In the genomic region with DNA sequence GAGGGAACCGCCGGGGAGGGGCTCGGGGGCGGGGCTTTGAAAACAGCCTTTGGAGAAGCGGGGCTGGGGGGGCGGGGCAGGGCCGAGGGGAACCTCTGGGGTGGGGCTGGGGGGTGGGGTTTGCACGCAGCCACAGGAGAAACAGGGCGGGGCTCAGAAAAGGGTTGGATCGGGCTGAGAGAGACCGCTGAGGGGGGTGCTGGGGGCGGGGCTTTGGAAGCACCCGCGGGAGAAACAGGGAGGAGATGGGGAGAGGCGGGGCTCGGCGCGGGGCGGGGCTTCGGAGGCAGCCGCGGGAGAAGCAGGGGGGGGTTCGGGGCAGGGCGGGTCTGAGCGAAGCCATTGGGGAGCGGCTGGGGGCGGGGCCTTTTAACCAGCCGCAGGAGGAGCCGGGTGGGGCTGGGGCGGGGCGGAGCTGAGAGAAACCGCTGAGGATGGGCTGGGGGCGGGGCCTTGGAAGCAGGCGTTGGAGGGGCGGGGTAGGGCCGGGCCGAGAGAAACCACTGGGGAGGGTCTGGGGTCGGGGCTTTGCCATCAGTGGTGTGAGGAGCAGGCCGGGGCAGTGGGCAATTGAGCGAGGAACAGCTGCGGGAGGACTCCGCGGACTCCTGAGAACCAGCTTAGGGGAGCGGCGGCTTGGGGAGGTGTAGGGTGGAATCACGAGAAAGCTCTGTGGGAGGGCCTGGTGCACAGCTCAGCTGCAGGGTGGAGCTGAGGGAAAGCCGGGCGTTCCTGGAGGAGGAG, we compare ENCODE assay signal across 8 cellular contexts. TPM values are rescaled to one million over a fixed set of nuclear protein-coding genes. Genes with fewer than 3 reads are reported as not detected.
A peak's percentile ranks its signal among the peaks of the same experiment; 100 is the strongest.
DNase-seq lines count a peak whose midpoint lies in the region; ATAC-seq and TF ChIP-seq lines count a peak whose summit lies in the region.

No MANE protein-coding gene starts in this region.

- H3K4me1 Mint-ChIP-seq in progenitor cell of endocrine pancreas (ENCODE audit: low read depth) (peaks cover 1% of the 10 kb centered on the region), type B pancreatic cell (ENCODE audit: unreplicated experiment) (no peaks in the 10 kb centered on the region)

- peak overlapping the region; percentile 84 for H3K4me3 ChIP-seq in left ventricle myocardium inferior

- H3K36me3 ChIP-seq in left ventricle myocardium inferior, result no peaks in the 10 kb centered on the region

- TF ChIP-seq CTCF in left ventricle myocardium inferior (IDR thresholded peaks at IDR 0.05; ENCODE audit: borderline replicate concordance) (no peak), progenitor cell of endocrine pancreas (IDR thresholded peaks at IDR 0.05; ENCODE audit: unreplicated experiment) (no peak), type B pancreatic cell (conservative IDR thresholded peaks at IDR 0.05) (no peak)

- no peaks in the 10 kb centered on the region for H3K27me3 Mint-ChIP-seq in progenitor cell of endocrine pancreas
- H3K27me3 Mint-ChIP-seq in type B pancreatic cell, result no peaks in the 10 kb centered on the region

- no peaks in the 10 kb centered on the region for H3K27me3 ChIP-seq in left ventricle myocardium inferior (ENCODE audit: low read depth)

- intact Hi-C loops in left ventricle myocardium inferior (cut with micrococcal nuclease), result no loop called here

- H3K27ac Mint-ChIP-seq in progenitor cell of endocrine pancreas (peak overlapping the region; percentile 96), type B pancreatic cell (peak overlapping the region; percentile 98)

- H3K9me3 ChIP-seq in left ventricle myocardium inferior (replicated peaks), result no peaks in the 10 kb centered on the region

- peaks cover 10% of the 10 kb centered on the region for H3K4me1 ChIP-seq in left ventricle myocardium inferior

- peak; percentile 7 for ATAC-seq in HG02610 (IDR thresholded peaks at IDR 0.05; ENCODE audit: unreplicated experiment)

- peak overlapping the region; percentile 95 for H3K27ac ChIP-seq in left ventricle myocardium inferior (replicated peaks)

- DNase-seq in DMS53 treated with DMSO at 0.1 percent for 48 hours (lab: John Stamatoyannopoulos, UW; ENCODE audit: unreplicated experiment) (peak; percentile 59), NCI-H1436 treated with DMSO at 0.1 percent for 48 hours (lab: John Stamatoyannopoulos, UW) (peak; percentile 47), T-helper 1 cell (peak; percentile 82 to 93 (median 86)), amniotic epithelial cell (ENCODE audit: low read depth) (peak; percentile 85), left ventricle myocardium inferior (peak; percentile 94), progenitor cell of endocrine pancreas (ENCODE audit: low spot score, unreplicated experiment) (peak; percentile 80), type B pancreatic cell (ENCODE audit: extremely low spot score, unreplicated experiment) (peak; percentile 91)

- H3K36me3 Mint-ChIP-seq in progenitor cell of endocrine pancreas (ENCODE audit: insufficient read depth) (peaks cover under 1% of the 10 kb centered on the region), type B pancreatic cell (no peaks in the 10 kb centered on the region)

- no peaks in the 10 kb centered on the region for H3K9me3 Mint-ChIP-seq in progenitor cell of endocrine pancreas (ENCODE audit: low read depth)
- H3K9me3 Mint-ChIP-seq in type B pancreatic cell, result no peaks in the 10 kb centered on the region

- H3K4me3 Mint-ChIP-seq in progenitor cell of endocrine pancreas (ENCODE audit: low read depth), result peak overlapping the region; percentile 83
- H3K4me3 Mint-ChIP-seq in type B pancreatic cell, result peak overlapping the region; percentile 90

RNA-seq across cellular contexts. Expression of a gene that starts 1.2 kb away (rescaled TPM):
- total RNA-seq in left ventricle myocardium inferior, result 25.5 TPM
- 34.4 and 36.4 TPM in 2 replicates for total RNA-seq in progenitor cell of endocrine pancreas
- total RNA-seq in type B pancreatic cell (ENCODE audit: low replicate concordance), result 32.7 and 39.0 TPM in 2 replicates

RNA-seq across cellular contexts. Expression of a gene that starts 10.1 kb away (rescaled TPM):
- total RNA-seq in left ventricle myocardium inferior, result not detected
- total RNA-seq in progenitor cell of endocrine pancreas, result not detected in 2 replicates
- total RNA-seq in type B pancreatic cell (ENCODE audit: low replicate concordance), result not detected in 2 replicates

RNA-seq across cellular contexts. Expression of a gene that starts 58.5 kb away (rescaled TPM):
- total RNA-seq in left ventricle myocardium inferior (not detected), progenitor cell of endocrine pancreas (0.22 TPM in 1 of 2 replicates, not detected in the other), type B pancreatic cell (ENCODE audit: low replicate concordance) (0.21 TPM in 1 of 2 replicates, not detected in the other)

Comparison
In these comparisons a context has a peak if more than half of its experiments do, and no peak if none do; other contexts are left out.
1. Peak in every context shown above with its lines: DNase-seq, ATAC-seq, H3K4me3 ChIP-seq and H3K27ac ChIP-seq.